27 cellular contexts compared by ENCODE assay signal in the genomic region with DNA sequence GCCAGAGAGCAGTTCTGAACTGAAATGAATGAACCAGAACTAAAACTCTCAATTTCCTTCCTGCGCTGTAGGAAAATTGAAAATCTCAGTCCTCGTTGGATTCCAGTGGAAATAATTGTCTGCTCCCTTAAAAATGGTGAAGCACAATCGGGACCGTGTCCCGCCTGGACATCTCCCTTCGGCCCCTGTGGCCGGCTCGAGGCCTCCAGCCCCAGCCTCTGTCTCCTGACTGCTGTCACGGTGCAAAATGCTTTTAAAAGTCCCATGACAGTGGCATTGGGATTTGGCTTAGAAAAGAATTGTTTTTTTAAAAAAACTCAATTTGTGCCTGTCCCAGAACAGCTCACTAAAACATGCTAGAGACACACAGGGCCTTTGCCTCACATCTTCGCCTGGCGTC.
"Had no signal": no experiment of that assay in that cellular context is flagged by ENCODE, and none has a peak within 500 bp of the region (broad histone marks: within the 10 kb centered on the region; RNA-seq: fewer than 3 reads in every experiment).

No MANE protein-coding gene starts in this region.

- H3K4me1 Mint-ChIP-seq: immature natural killer cell; naive B cell; stimulated activated memory B cell treated with anti-CD40 and anti-IgM and Interleukin-4, amounts not matched to agents 10 μg/mL and 1 μg/mL and 100 μg/mL, for 72 hours had no signal

- H3K9me3 ChIP-seq: lower lobe of right lung, mucosa of descending colon, ovary, psoas muscle, testis had no signal

- H3K4me3 ChIP-seq: left ventricle myocardium inferior, lower lobe of right lung, mucosa of descending colon, ovary, psoas muscle, skin epidermis, spleen, testis, tibial artery had no signal

- H3K27me3 ChIP-seq: ovary, spleen, testis had no signal

- DNase-seq: cortex of kidney; effector memory CD8-positive, alpha-beta T cell; hypothalamus; immature natural killer cell; islet precursor cell; kidney glomerular epithelial cell; left colon; left ventricle myocardium inferior; lower lobe of right lung; mucosa of descending colon; naive B cell; occipital lobe; ovary; posterior cingulate gyrus; psoas muscle; right cardiac atrium; spleen; stimulated activated CD4-positive, alpha-beta T cell treated with anti-CD3 and anti-CD28 coated beads, Interleukin-4, amount 100 ng/mL, for 4 hours; stimulated activated naive CD8-positive, alpha-beta T cell treated with anti-CD3 and anti-CD28 coated beads, Interleukin-15, Interleukin-2, amounts not matched to agents 100 U/mL and 50 U/mL, for 24 hours; substantia nigra; testis; tibial artery had no signal

- H3K27ac ChIP-seq: left ventricle myocardium inferior, lower lobe of right lung, ovary, psoas muscle, skin epidermis, spleen, testis, tibial artery had no signal

- H3K27ac Mint-ChIP-seq: effector memory CD8-positive, alpha-beta T cell; immature natural killer cell; mesothelial cell of epicardium; naive B cell; natural killer cell treated with Interleukin-12 subunit alpha and Interleukin-12 subunit beta and Interleukin-15 and Interleukin-18, amount 100 ng/mL, for 72 hours; stimulated activated memory B cell treated with anti-CD40 and anti-IgM and Interleukin-4, amounts not matched to agents 10 μg/mL and 1 μg/mL and 100 μg/mL, for 72 hours; type B pancreatic cell had no signal

- H3K4me1 ChIP-seq: left ventricle myocardium inferior, lower lobe of right lung, psoas muscle, spleen, testis, tibial artery had no signal

- H3K4me3 Mint-ChIP-seq: effector memory CD8-positive, alpha-beta T cell; immature natural killer cell; mesothelial cell of epicardium; natural killer cell treated with Interleukin-12 subunit alpha and Interleukin-12 subunit beta and Interleukin-15 and Interleukin-18, amount 100 ng/mL, for 72 hours; stimulated activated memory B cell treated with anti-CD40 and anti-IgM and Interleukin-4, amounts not matched to agents 10 μg/mL and 1 μg/mL and 100 μg/mL, for 72 hours; type B pancreatic cell had no signal

- H3K9me3 Mint-ChIP-seq: effector memory CD8-positive, alpha-beta T cell; immature natural killer cell; mesothelial cell of epicardium; naive B cell; natural killer cell treated with Interleukin-12 subunit alpha and Interleukin-12 subunit beta and Interleukin-15 and Interleukin-18, amount 100 ng/mL, for 72 hours; stimulated activated memory B cell treated with anti-CD40 and anti-IgM and Interleukin-4, amounts not matched to agents 10 μg/mL and 1 μg/mL and 100 μg/mL, for 72 hours; type B pancreatic cell had no signal

- H3K36me3 ChIP-seq: left ventricle myocardium inferior, lower lobe of right lung, ovary, spleen, tibial artery had no signal

- H3K36me3 Mint-ChIP-seq: immature natural killer cell; mesothelial cell of epicardium; naive B cell; natural killer cell treated with Interleukin-12 subunit alpha and Interleukin-12 subunit beta and Interleukin-15 and Interleukin-18, amount 100 ng/mL, for 72 hours; stimulated activated memory B cell treated with anti-CD40 and anti-IgM and Interleukin-4, amounts not matched to agents 10 μg/mL and 1 μg/mL and 100 μg/mL, for 72 hours; type B pancreatic cell had no signal

- H3K27me3 Mint-ChIP-seq: type B pancreatic cell had no signal
